In the genomic region with DNA sequence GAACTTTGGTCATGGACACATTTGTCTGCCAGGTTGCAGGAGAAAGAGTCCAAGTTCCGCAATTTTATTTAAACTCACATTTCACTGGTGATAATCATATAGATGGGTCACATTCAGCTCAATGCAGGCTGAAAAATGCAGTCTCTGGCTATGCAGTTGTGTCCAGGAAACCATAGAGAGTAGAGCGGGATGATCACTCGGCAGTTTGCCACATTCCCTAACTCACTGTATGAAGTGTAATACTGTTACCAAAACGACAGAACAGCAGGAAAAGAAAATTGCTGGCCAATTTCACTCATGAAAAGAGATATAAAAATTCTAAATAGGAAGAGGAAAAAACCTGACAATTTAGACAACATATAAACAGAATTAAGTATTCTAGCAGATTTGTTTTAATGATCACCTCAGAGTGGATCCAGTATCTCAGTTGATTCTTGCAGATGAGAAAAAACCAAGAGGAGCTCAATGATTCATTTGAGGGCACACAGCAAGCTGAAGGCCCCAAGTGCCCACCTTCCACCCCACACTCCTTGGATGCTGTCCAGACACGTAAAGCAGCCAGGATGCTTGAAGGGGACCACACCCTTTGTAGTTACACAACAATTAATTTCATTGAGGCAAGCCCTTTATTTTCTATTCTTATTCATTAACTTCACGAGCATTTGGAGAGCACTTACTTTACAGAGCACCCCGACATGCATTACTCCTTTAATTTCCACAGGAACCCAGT, we compare ENCODE assay signal across 28 cellular contexts.
DNase-seq lines count a peak whose midpoint lies in the region; ATAC-seq and TF ChIP-seq lines count a peak whose summit lies in the region.
"Had no signal": no experiment of that assay in that cellular context is flagged by ENCODE, and none has a peak within 500 bp of the region (broad histone marks: within the 10 kb centered on the region; RNA-seq: fewer than 3 reads in every experiment).

No MANE protein-coding gene starts in this region.

- H3K4me1 ChIP-seq in vagina (no peaks in the 10 kb centered on the region), spleen (no peaks in the 10 kb centered on the region), BE2C (no peaks in the 10 kb centered on the region)
- H3K4me1 ChIP-seq: SJCRH30, tibial nerve had no signal

- TF ChIP-seq POLR2A in vagina (IDR thresholded peaks at IDR 0.05) (no peak), spleen (IDR thresholded peaks at IDR 0.05) (no peak)

- DNase-seq in activated CD8-positive, alpha-beta memory T cell treated with anti-CD3 and anti-CD28 coated beads, Interleukin-2, amount 10 ng/mL, durations not matched to agents 7 days and 5 days, result peak; percentile 4
- no peak for DNase-seq in activated CD8-positive, alpha-beta memory T cell treated with anti-CD3 and anti-CD28 coated beads, Interleukin-2, amount 50 U/mL, for 48 hours
- DNase-seq in NCI-H748 (lab: John Stamatoyannopoulos, UW; ENCODE audit: unreplicated experiment) (peak; percentile 82), epithelial cell of esophagus (ENCODE audit: low read depth) (peak; percentile 51), vagina (ENCODE audit: extremely low spot score in 2 of 2) (peak; percentile 11 to 64), spleen (no peak), BE2C (no peak)
- no peak for DNase-seq in stimulated activated naive CD4-positive, alpha-beta T cell treated with Interleukin-2 at 50 U/mL for 16 hours (lab: John Stamatoyannopoulos, UW)
- DNase-seq: 8988T; activated CD8-positive, alpha-beta T cell treated with anti-CD3 and anti-CD28 coated beads for 36 hours; activated naive CD4-positive, alpha-beta T cell treated with anti-CD3 and anti-CD28 coated beads, Interleukin-2, amount 50 U/mL, for 16 hours; activated T-cell treated with anti-CD3 and anti-CD28 coated beads for 4 hours; Calu3; effector CD8-positive, alpha-beta T cell; HFFc6; midbrain; naive thymus-derived CD8-positive, alpha-beta T cell; NCI-H2029; NCI-H226; NCI-H82; SJCRH30; stimulated activated CD4-positive, alpha-beta T cell treated with anti-CD3 and anti-CD28 coated beads, Interleukin-4, amount 100 ng/mL, for 1 hour; SW 1271 had no signal

- intact Hi-C loops in vagina (cut with DNase I), result no loop called here
- intact Hi-C loops in spleen (cut with DNase I; ENCODE audit: low total_unique reads), result no loop called here

- H3K4me3 ChIP-seq in epithelial cell of esophagus (ENCODE audit: low read length), result no peak overlapping the region
- no peak overlapping the region for H3K4me3 ChIP-seq in vagina
- no peak overlapping the region for H3K4me3 ChIP-seq in spleen
- no peak overlapping the region for H3K4me3 ChIP-seq in BE2C (ENCODE audit: low read depth, low read length)
- H3K4me3 ChIP-seq: GM23338, right lobe of liver, SJCRH30, tibial nerve had no signal

- 64 to 82% (median 68%) methylated on average over 7 of the region's 7 CpGs for WGBS in spleen, 5 donors

- no peaks in the 10 kb centered on the region for H3K4me1 Mint-ChIP-seq in activated CD8-positive, alpha-beta memory T cell treated with anti-CD3 and anti-CD28 coated beads, Interleukin-2, amount 10 ng/mL, durations not matched to agents 7 days and 5 days
- H3K4me1 Mint-ChIP-seq: GM23338; naive thymus-derived CD8-positive, alpha-beta T cell had no signal

- H3K4me3 Mint-ChIP-seq in activated CD8-positive, alpha-beta memory T cell treated with anti-CD3 and anti-CD28 coated beads, Interleukin-2, amount 10 ng/mL, durations not matched to agents 7 days and 5 days, result no peak overlapping the region
- H3K4me3 Mint-ChIP-seq: activated CD8-positive, alpha-beta T cell treated with anti-CD3 and anti-CD28 coated beads for 36 hours; GM23338; HFFc6; naive thymus-derived CD8-positive, alpha-beta T cell had no signal

- no peak for TF ChIP-seq CTCF in epithelial cell of esophagus (IDR thresholded peaks at IDR 0.05; ENCODE audit: insufficient read depth, low read depth, low read length, missing control alignments)
- TF ChIP-seq CTCF in vagina (IDR thresholded peaks at IDR 0.05), result no peak
- no peak for TF ChIP-seq CTCF in spleen (IDR thresholded peaks at IDR 0.05 in 8 of 11, conservative IDR thresholded peaks at IDR 0.05 in 3 of 11)
- no peak for TF ChIP-seq CTCF in BE2C (IDR thresholded peaks at IDR 0.05; ENCODE audit: low read depth, low read length)

- no peaks in the 10 kb centered on the region for H3K27me3 Mint-ChIP-seq in activated CD8-positive, alpha-beta memory T cell treated with anti-CD3 and anti-CD28 coated beads, Interleukin-2, amount 10 ng/mL, durations not matched to agents 7 days and 5 days
- H3K27me3 Mint-ChIP-seq: activated CD8-positive, alpha-beta T cell treated with anti-CD3 and anti-CD28 coated beads for 36 hours had no signal

- H3K36me3 Mint-ChIP-seq in activated CD8-positive, alpha-beta memory T cell treated with anti-CD3 and anti-CD28 coated beads, Interleukin-2, amount 10 ng/mL, durations not matched to agents 7 days and 5 days, result no peaks in the 10 kb centered on the region
- H3K36me3 Mint-ChIP-seq: naive thymus-derived CD8-positive, alpha-beta T cell had no signal

- no peak for ATAC-seq in activated CD8-positive, alpha-beta memory T cell treated with anti-CD3 and anti-CD28 coated beads, Interleukin-2, amount 10 ng/mL, durations not matched to agents 7 days and 5 days
- ATAC-seq: activated CD8-positive, alpha-beta T cell treated with anti-CD3 and anti-CD28 coated beads for 36 hours; GM23338; naive thymus-derived CD8-positive, alpha-beta T cell had no signal

- H3K36me3 ChIP-seq in vagina, result no peaks in the 10 kb centered on the region
- H3K36me3 ChIP-seq in spleen, result no peaks in the 10 kb centered on the region
- no peaks in the 10 kb centered on the region for H3K36me3 ChIP-seq in BE2C
- H3K36me3 ChIP-seq: right lobe of liver, SJCRH30, tibial nerve had no signal

- H3K27ac Mint-ChIP-seq in activated CD8-positive, alpha-beta memory T cell treated with anti-CD3 and anti-CD28 coated beads, Interleukin-2, amount 10 ng/mL, durations not matched to agents 7 days and 5 days, result no peak overlapping the region
- H3K27ac Mint-ChIP-seq: activated CD8-positive, alpha-beta T cell treated with anti-CD3 and anti-CD28 coated beads for 36 hours; activated T-helper 2 cell treated with anti-CD3 and anti-CD28 coated beads, Interferon-gamma antibody, Interleukin-2, Interleukin-4, amounts not matched to agents 10 μg/mL and 5 μg/mL and 100 μg/mL, durations not matched to agents 14 hours and 24 hours and 36 hours; GM23338; HFFc6; naive thymus-derived CD8-positive, alpha-beta T cell; progenitor cell of endocrine pancreas had no signal

- CTCF ChIA-PET in activated CD8-positive, alpha-beta memory T cell treated with anti-CD3 and anti-CD28 coated beads, Interleukin-2, amount 10 ng/mL, durations not matched to agents 7 days and 5 days (lab: Charles Lee), result no interaction called here

- no peaks in the 10 kb centered on the region for H3K9me3 Mint-ChIP-seq in activated CD8-positive, alpha-beta memory T cell treated with anti-CD3 and anti-CD28 coated beads, Interleukin-2, amount 10 ng/mL, durations not matched to agents 7 days and 5 days (ENCODE audit: low read depth)
- H3K9me3 Mint-ChIP-seq: activated CD8-positive, alpha-beta T cell treated with anti-CD3 and anti-CD28 coated beads for 36 hours; GM23338 had no signal

- H3K9me3 ChIP-seq in vagina, result no peaks in the 10 kb centered on the region
- peaks cover 0 to 10% (median 5%) of the 10 kb centered on the region in 8 donors for H3K9me3 ChIP-seq in spleen
- H3K9me3 ChIP-seq in BE2C, result no peaks in the 10 kb centered on the region
- H3K9me3 ChIP-seq: right lobe of liver, SJCRH30, tibial nerve had no signal

- no peak overlapping the region for H3K27ac ChIP-seq in vagina
- H3K27ac ChIP-seq in spleen, result no peak overlapping the region
- H3K27ac ChIP-seq: right lobe of liver, SJCRH30, tibial nerve had no signal

- H3K27me3 ChIP-seq in vagina, result no peaks in the 10 kb centered on the region
- no peaks in the 10 kb centered on the region for H3K27me3 ChIP-seq in spleen (replicated peaks in 1 of 7)
- H3K27me3 ChIP-seq in BE2C, result no peaks in the 10 kb centered on the region
- H3K27me3 ChIP-seq: right lobe of liver, SJCRH30, tibial nerve had no signal

Comparison
In these comparisons a context has a peak if more than half of its experiments do, and no peak if none do; other contexts are left out.
1. DNase-seq: peak in activated CD8-positive, alpha-beta memory T cell treated with anti-CD3 and anti-CD28 coated beads, Interleukin-2, amount 10 ng/mL, durations not matched to agents 7 days and 5 days (single experiment), NCI-H748 (single experiment), epithelial cell of esophagus (single experiment) and vagina (2 of 2); none in activated CD8-positive, alpha-beta memory T cell treated with anti-CD3 and anti-CD28 coated beads, Interleukin-2, amount 50 U/mL, for 48 hours (single experiment), spleen (single experiment), BE2C (single experiment) and stimulated activated naive CD4-positive, alpha-beta T cell treated with Interleukin-2 at 50 U/mL for 16 hours (single experiment).